In the genomic region with DNA sequence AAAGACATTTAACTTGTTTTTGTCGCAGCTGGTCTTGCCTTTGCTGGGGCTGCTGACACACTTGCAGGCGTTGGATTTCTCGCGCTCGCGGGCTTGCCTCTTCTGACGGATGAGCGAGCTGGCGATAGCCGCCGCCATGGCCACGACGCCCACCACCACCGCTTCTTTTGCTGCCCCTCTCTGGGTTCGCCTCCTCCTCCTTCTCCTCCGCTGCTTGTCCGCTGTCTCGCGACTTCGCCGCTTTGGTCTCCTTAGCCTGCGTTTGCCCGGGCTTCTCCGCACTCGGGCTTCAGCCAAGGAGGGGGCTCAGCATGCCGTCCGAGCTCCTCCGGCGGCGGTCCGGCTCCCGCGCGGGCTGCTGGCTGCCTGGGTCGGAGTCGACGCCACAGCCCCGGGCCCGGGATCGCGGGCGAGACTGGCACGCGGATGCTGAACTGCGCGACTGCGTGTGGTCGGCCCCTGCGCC, we compare ENCODE assay signal across 7 cellular contexts. TPM values are rescaled to one million over a fixed set of nuclear protein-coding genes. Genes with fewer than 3 reads are reported as not detected.
DNase-seq lines count a peak whose midpoint lies in the region; ATAC-seq, FAIRE-seq and TF ChIP-seq lines count a peak whose summit lies in the region.

No MANE protein-coding gene starts in this region.

- H3K79me2 ChIP-seq in HepG2 (ENCODE audit: insufficient read depth, low read length): no peaks in the 10 kb centered on the region

- no peak overlapping the region for H3K4me2 ChIP-seq in HepG2 (ENCODE audit: low read depth, low read length)

- TF ChIP-seq CTCF in brain microvascular endothelial cell (IDR thresholded peaks at IDR 0.05; ENCODE audit: low read depth, low read length, missing control alignments) (no peak), HepG2 (CRISPR knock-in tag; IDR thresholded peaks at IDR 0.05) (no peak), spleen (IDR thresholded peaks at IDR 0.05 in 8 of 11, conservative IDR thresholded peaks at IDR 0.05 in 3 of 11) (no peak)

- in situ Hi-C loops in brain microvascular endothelial cell (cut with HindIII; ENCODE audit: low pct_ligation_motif_present, low sequenced_read_pairs): no loop called here
- in situ Hi-C loops in HepG2 (cut with HindIII; ENCODE audit: extremely low pct_ligation_motif_present, low pct_unique_long_range_greater_than_20kb): no loop called here

- TF ChIP-seq POLR2A in HepG2 (IDR thresholded peaks at IDR 0.05; ENCODE audit: insufficient read depth in 1 of 2, low read depth in 2 of 2, low read length in 2 of 2) (no peak), spleen (IDR thresholded peaks at IDR 0.05) (no peak)

- TF ChIP-seq EP300 in HepG2 (IDR thresholded peaks at IDR 0.05; ENCODE audit: low read depth in 2 of 2, low read length in 2 of 2) (no peak), HepG2 (CRISPR knock-in tag; IDR thresholded peaks at IDR 0.05; ENCODE audit: borderline replicate concordance) (no peak)

- BruUV-seq in HepG2 (replicated peaks; lab: Mats Ljungman, UMichigan): no TSS peak

- H3K27me3 ChIP-seq in HUES6 (ENCODE audit: control insufficient read depth, insufficient read depth, low read length) (peaks cover 5% of the 10 kb centered on the region; the same call in 1 of the 2 replicates), brain microvascular endothelial cell (replicated peaks) (no peaks in the 10 kb centered on the region), HepG2 (ENCODE audit: control insufficient read depth in 1 of 2, insufficient read depth in 2 of 2, low read length in 2 of 2) (0 out of 5 replicates have a peak, but pooled peaks cover 0 to 3% of the 10 kb centered on the region in 2 experiments), spleen (replicated peaks in 1 of 7) (peaks cover 0 to 51% (median 15%) of the 10 kb centered on the region in 7 donors)

- ATAC-seq in HepG2 (peak; percentile 49), GM21390 (IDR thresholded peaks at IDR 0.05; ENCODE audit: unreplicated experiment) (no peak), HG03342 (IDR thresholded peaks at IDR 0.05; ENCODE audit: unreplicated experiment) (no peak)

- no peak for FAIRE-seq in HepG2 (lab: Jason Lieb, UNC)

- CTCF ChIA-PET in HepG2 (lab: Yijun Ruan, JAX; ENCODE audit: low intra/inter-chr PET ratio, low total read pairs): no interaction called here

- H3K4me1 ChIP-seq in HUES6 (ENCODE audit: control insufficient read depth, insufficient read depth, low read length) (peaks cover 17% of the 10 kb centered on the region), HepG2 (ENCODE audit: insufficient read depth, low read length) (no peaks in the 10 kb centered on the region), spleen (peaks cover 0 to 8% (median 0%) of the 10 kb centered on the region in 6 donors)

- no peak for TF ChIP-seq RAD21 in HepG2 (CRISPR knock-in tag; IDR thresholded peaks at IDR 0.05)

- H3K27ac ChIP-seq in HUES6 (ENCODE audit: low read depth, low read length) (peak overlapping the region; percentile 52; the same call in 1 of the 2 replicates), brain microvascular endothelial cell (no peak overlapping the region), HepG2 (ENCODE audit: extremely low read length, insufficient read depth, low read length) (no peak overlapping the region), spleen (peak overlapping the region in 6 of 8 donors; percentile 28 to 70 (median 52))

- no peaks in the 10 kb centered on the region for H4K20me1 ChIP-seq in HepG2 (ENCODE audit: insufficient read depth, low read length)

- H2AFZ ChIP-seq in HepG2 (ENCODE audit: low read length): no peak overlapping the region

- intact Hi-C loops in HepG2 (cut with micrococcal nuclease; ENCODE audit: unreplicated experiment) (no loop called here), spleen (cut with DNase I; ENCODE audit: low total_unique reads) (no loop called here)

- H3K9ac ChIP-seq in HUES6 (ENCODE audit: low read length) (peak overlapping the region; percentile 85), HepG2 (ENCODE audit: insufficient read depth, low read depth, low read length) (no peak overlapping the region)

- DNase-seq in brain microvascular endothelial cell: no peak
- DNase-seq in HepG2 (ENCODE audit: low spot score): no peak
- peak; percentile 75 for DNase-seq in spleen
- DNase-seq in stimulated activated CD4-positive, alpha-beta T cell treated with anti-CD3 and anti-CD28 coated beads, Interleukin-4, amount 100 ng/mL, for 4 hours: no peak

- WGBS in HepG2 (ENCODE audit: low lambda C conversion rate): 5% methylated on average over 11 of the region's 49 CpGs
- WGBS in spleen, 5 donors: 1 to 36% (median 11%) methylated on average over 35 to 49 of the region's 49 CpGs; no CpG with 5 or more reads in 1 of the 5 donors

- POLR2A ChIA-PET in HepG2 (lab: Yijun Ruan, JAX): no interaction called here

- H3K4me3 ChIP-seq in HUES6 (ENCODE audit: low read depth, low read length): peak overlapping the region; percentile 83
- H3K4me3 ChIP-seq in brain microvascular endothelial cell (ENCODE audit: low read depth, low read length): peak overlapping the region; percentile 37
- H3K4me3 ChIP-seq in HepG2 (replicated peaks in 1 of 3; ENCODE audit: insufficient read depth in 1 of 3, low read depth in 2 of 3, low read length in 3 of 3): no peak overlapping the region
- H3K4me3 ChIP-seq in spleen: peak overlapping the region in 7 of 8 donors; percentile 13 to 65 (median 34)

- H3K36me3 ChIP-seq in HUES6 (ENCODE audit: control insufficient read depth, insufficient read depth, low read length) (peaks cover 27% of the 10 kb centered on the region), brain microvascular endothelial cell (replicated peaks) (no peaks in the 10 kb centered on the region), HepG2 (replicated peaks in 1 of 2; ENCODE audit: control insufficient read depth in 1 of 2, insufficient read depth in 2 of 2, low read length in 2 of 2) (no peaks in the 10 kb centered on the region), spleen (no peaks in the 10 kb centered on the region)

- H3K9me3 ChIP-seq in HUES6 (ENCODE audit: control insufficient read depth, insufficient read depth, low read depth, low read length): no peaks in the 10 kb centered on the region
- H3K9me3 ChIP-seq in HepG2 (ENCODE audit: low read length): no peaks in the 10 kb centered on the region
- no peaks in the 10 kb centered on the region for H3K9me3 ChIP-seq in spleen

TF ChIP-seq in HepG2, 621 proteins besides CTCF, POLR2A, EP300 and RAD21:
- TF ChIP-seq ZNF274 (CRISPR knock-in tag; IDR thresholded peaks at IDR 0.05) (no peak), PLRG1 (conservative IDR thresholded peaks at IDR 0.05) (no peak), HDAC6 (IDR thresholded peaks at IDR 0.05; ENCODE audit: low read depth, low read length) (no peak), SMARCC2 (IDR thresholded peaks at IDR 0.05) (no peak), NFE2L2 (IDR thresholded peaks at IDR 0.05; ENCODE audit: low read length) (no peak), KDM1A (CRISPR knock-in tag; IDR thresholded peaks at IDR 0.05) (no peak), ZIK1 (CRISPR knock-in tag; IDR thresholded peaks at IDR 0.05; ENCODE audit: borderline replicate concordance, low read depth) (no peak), ZBTB1 (CRISPR knock-in tag; IDR thresholded peaks at IDR 0.05; ENCODE audit: borderline replicate concordance) (no peak), PCBP1 (IDR thresholded peaks at IDR 0.05; ENCODE audit: borderline replicate concordance, low read depth, low read length) (no peak), NFKB2 (CRISPR knock-in tag; IDR thresholded peaks at IDR 0.05; ENCODE audit: borderline replicate concordance) (no peak), ZNF816 (CRISPR knock-in tag; IDR thresholded peaks at IDR 0.05; ENCODE audit: borderline replicate concordance) (no peak), GLI4 (CRISPR knock-in tag; IDR thresholded peaks at IDR 0.05; ENCODE audit: borderline replicate concordance) (no peak)
- TF ChIP-seq, protein P1, sequence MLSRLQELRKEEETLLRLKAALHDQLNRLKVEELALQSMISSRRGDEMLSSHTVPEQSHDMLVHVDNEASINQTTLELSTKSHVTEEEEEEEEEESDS (CRISPR knock-in tag; IDR thresholded peaks at IDR 0.05; ENCODE audit: borderline replicate concordance): no peak

RNA-seq across cellular contexts. Expression of a gene that starts 0.6 kb away (rescaled TPM):
- 0.33 and 0.84 TPM in 2 replicates for total RNA-seq in HepG2 (2016; rRNA removed; fragmentation: Illumina TruSeq; extraction: Trizol)
- 0.26 TPM in 1 of 2 replicates, not detected in the other for total RNA-seq in HepG2 (2016; cell fraction: cytosol; rRNA removed; fragmentation: Illumina TruSeq; extraction: Trizol; ENCODE audit: low read depth)
- 0.45 and 0.73 TPM in 2 replicates for total RNA-seq in HepG2 (2016; cell fraction: insoluble cytoplasmic fraction; rRNA removed; fragmentation: Illumina TruSeq; extraction: Trizol)
- total RNA-seq in HepG2 (2016; cell fraction: membrane; rRNA removed; fragmentation: Illumina TruSeq; extraction: Trizol): 0.52 and 1.5 TPM in 2 replicates
- 0.12 TPM in 1 of 2 replicates, not detected in the other for total RNA-seq in HepG2 (2016; cell fraction: nucleus; rRNA removed; fragmentation: Illumina TruSeq; extraction: Trizol)
- 0.09 and 0.14 TPM in 2 replicates for polyA plus RNA-seq in HepG2 (2011; rRNA removed)
- polyA plus RNA-seq in HepG2 (2011; cell fraction: cytosol; rRNA removed): 0.05 and 0.19 TPM in 2 replicates
- polyA plus RNA-seq in HepG2 (2011; cell fraction: nucleus; rRNA removed): not detected in 2 replicates
- 0.25 and 0.44 TPM in 2 replicates for polyA plus RNA-seq in HepG2 (2012)
- 0.25 and 0.38 TPM in 2 replicates for polyA plus RNA-seq in HepG2 (2016; cell fraction: cytosol; fragmentation: Illumina TruSeq; extraction: Trizol; ENCODE audit: low read depth)
- 0.82 and 0.89 TPM in 2 replicates for polyA plus RNA-seq in HepG2 (2016; cell fraction: insoluble cytoplasmic fraction; fragmentation: Illumina TruSeq; extraction: Trizol; ENCODE audit: low read depth)
- 0.73 and 0.74 TPM in 2 replicates for polyA plus RNA-seq in HepG2 (2016; cell fraction: membrane; fragmentation: Illumina TruSeq; extraction: Trizol; ENCODE audit: low read depth)
- 0.23 and 0.35 TPM in 2 replicates for polyA plus RNA-seq in HepG2 (2016; cell fraction: nucleus; fragmentation: Illumina TruSeq; extraction: Trizol; ENCODE audit: insufficient read depth, low read depth)
- 0.02 and 1.2 TPM in 2 replicates for polyA minus RNA-seq in HepG2 (2011; rRNA and poly(A)+ RNA removed; ENCODE audit: low replicate concordance)
- polyA minus RNA-seq in HepG2 (2011; cell fraction: cytosol; rRNA and poly(A)+ RNA removed): not detected in 2 replicates
- 0.12 and 0.13 TPM in 2 replicates for polyA minus RNA-seq in HepG2 (2011; cell fraction: nucleus; rRNA and poly(A)+ RNA removed)
- 10 to 100 TPM in 1 of 7 donors, 1 to 10 TPM in 6; 2.9 to 10.9 (median 7.3) TPM for total RNA-seq in spleen
- 1 to 10 TPM; 2.3 to 4.3 (median 4.0) TPM for polyA plus RNA-seq in spleen

Comparison
In these comparisons a context has a peak if more than half of its experiments do, and no peak if none do; other contexts are left out.
1. H3K27ac ChIP-seq: peak in HUES6 (single experiment) and spleen (6 of 8); none in brain microvascular endothelial cell (single experiment) and HepG2 (single experiment).
2. H3K4me3 ChIP-seq: peak in HUES6 (single experiment), brain microvascular endothelial cell (single experiment) and spleen (7 of 8); none in HepG2 (0 of 3).